In genomic region chr15:38455096-38455495, GRCh38 we compare ENCODE assay signal across 8 cellular contexts. TPM values are rescaled to one million over a fixed set of nuclear protein-coding genes. Genes with fewer than 3 reads are reported as not detected.
DNase-seq lines count a peak whose midpoint lies in the region; ATAC-seq, FAIRE-seq and TF ChIP-seq lines count a peak whose summit lies in the region.

No MANE protein-coding gene starts in this region.

- H3K9me3 ChIP-seq in GM12878 (replicated peaks; ENCODE audit: control insufficient read depth, insufficient read depth, low read length): no peaks in the 10 kb centered on the region

- no peak for TF ChIP-seq RAD21 in GM12878 (IDR thresholded peaks at IDR 0.05; ENCODE audit: insufficient read depth, low read depth, low read length)

- H3K4me3 Mint-ChIP-seq in mesothelial cell of epicardium: peak overlapping the region; percentile 97

- 0% methylated on average over 4 of the region's 4 CpGs for WGBS in GM12878 (ENCODE audit: insufficient coverage, insufficient replicate concordance, low lambda C conversion rate, missing lambda C conversion rate)

- peak overlapping the region; percentile 99 for H3K27ac Mint-ChIP-seq in mesothelial cell of epicardium

- no peak for TF ChIP-seq POLR2A in GM12878 (IDR thresholded peaks at IDR 0.05; ENCODE audit: low read depth, low read length)

- H4K20me1 ChIP-seq in GM12878 (ENCODE audit: control insufficient read depth, insufficient read depth): no peaks in the 10 kb centered on the region

- DNase-seq in AG10803 (ENCODE audit: low read depth) (no peak), HL-60 (ENCODE audit: low read depth in 1 of 2, low spot score in 1 of 2) (peak in 1 of 2 experiments; percentile 5), GM12878 (ENCODE audit: low read depth, low spot score) (no peak), mesothelial cell of epicardium (ENCODE audit: low spot score in 2 of 2, unreplicated experiment in 2 of 2) (no peak), GM10248 (ENCODE audit: extremely low spot score) (no peak), SW 1271 (lab: John Stamatoyannopoulos, UW) (no peak)
- no peak for DNase-seq in activated CD4-positive, CD25-positive, alpha-beta regulatory T cell (lab: John Stamatoyannopoulos, UW)

- H3K4me3 ChIP-seq in AG10803 (ENCODE audit: low read length) (peak overlapping the region; percentile 99), HL-60 (replicated peaks; ENCODE audit: insufficient read depth, low read length) (peak overlapping the region; percentile 88), GM12878 (peak overlapping the region; percentile 84)

- in situ Hi-C loops in GM12878 (cut with MboI): no loop called here

- peaks cover 11% of the 10 kb centered on the region for H3K27me3 Mint-ChIP-seq in mesothelial cell of epicardium (ENCODE audit: low read depth)

- H3K9me3 Mint-ChIP-seq in mesothelial cell of epicardium: no peaks in the 10 kb centered on the region

- H3K9ac ChIP-seq in GM12878 (ENCODE audit: control insufficient read depth, insufficient read depth, low read length): peak overlapping the region; percentile 92

- SMC1A ChIA-PET in GM12878 (lab: Charles Lee; ENCODE audit: uncharacterized antibody, unreplicated experiment): interaction anchor here (0.8 to 3.7 kb wide), 15 partner anchors 8 to 459 kb away, joined by 3 to 51 read pairs (median 7); no protein-coding TSS in a partner anchor

- H3K36me3 Mint-ChIP-seq in mesothelial cell of epicardium: peaks cover 3% of the 10 kb centered on the region

- no peaks in the 10 kb centered on the region for H3K27me3 ChIP-seq in HL-60 (ENCODE audit: insufficient read depth, poor library complexity, severe bottlenecking)
- no peaks in the 10 kb centered on the region for H3K27me3 ChIP-seq in GM12878 (replicated peaks in 1 of 2; ENCODE audit: control insufficient read depth in 2 of 2, insufficient read depth in 2 of 2, low read length in 1 of 2)

- peak overlapping the region; percentile 88 for H3K27ac ChIP-seq in HL-60 (replicated peaks)
- peak overlapping the region; percentile 85; the same call in 1 of the 2 replicates for H3K27ac ChIP-seq in GM12878 (ENCODE audit: control insufficient read depth, insufficient read depth)

- no peak for FAIRE-seq in GM12878 (lab: Jason Lieb, UNC)

- no peaks in the 10 kb centered on the region; a peak in 1 of 4 replicates for H3K36me3 ChIP-seq in GM12878 (ENCODE audit: control insufficient read depth in 2 of 2, insufficient read depth in 2 of 2, low read length in 1 of 2)

- no peak overlapping the region for H2AFZ ChIP-seq in GM12878 (ENCODE audit: control insufficient read depth, low read depth, low read length)

- POLR2A ChIA-PET in GM12878 (lab: Charles Lee) (interaction anchor here (1.0 to 2.6 kb wide), 7 partner anchors 9 to 242 kb away, joined by 3 to 22 read pairs (median 5); no protein-coding TSS in a partner anchor), GM10248 (lab: Yijun Ruan, JAX) (no interaction called here)

- peak; percentile 35 for ATAC-seq in GM12878
- no peak for ATAC-seq in GM18867 (IDR thresholded peaks at IDR 0.05; ENCODE audit: unreplicated experiment)

- no peak for TF ChIP-seq EP300 in GM12878 (IDR thresholded peaks at IDR 0.05; ENCODE audit: borderline replicate concordance in 1 of 2, control insufficient read depth in 1 of 2, low read depth in 2 of 2, low read length in 2 of 2)

- H3K79me2 ChIP-seq in GM12878 (ENCODE audit: control insufficient read depth, insufficient read depth, low read length): peaks cover 60% of the 10 kb centered on the region

- intact Hi-C loops in GM12878 (cut with micrococcal nuclease; ENCODE audit: unreplicated experiment): loop anchor here (5.0 kb wide), 1 partner anchor 107 kb away; the partner anchor contains the start of gene RASGRP1

- RAD21 ChIA-PET in GM12878 (lab: Charles Lee; ENCODE audit: unreplicated experiment): interaction anchor here (0.7 to 3.2 kb wide), 10 partner anchors 9 to 251 kb away, joined by 3 to 44 read pairs (median 8); no protein-coding TSS in a partner anchor

- no peak for TF ChIP-seq CTCF in AG10803 (conservative IDR thresholded peaks at IDR 0.05; ENCODE audit: low read length)
- no peak for TF ChIP-seq CTCF in HL-60 (IDR thresholded peaks at IDR 0.05; ENCODE audit: insufficient read depth, low read length)
- no peak for TF ChIP-seq CTCF in GM12878 (IDR thresholded peaks at IDR 0.05 in 2 of 3, conservative IDR thresholded peaks at IDR 0.05 in 1 of 3; ENCODE audit: control insufficient read depth in 2 of 3, extremely low read depth in 1 of 3, insufficient read depth in 1 of 3, low read depth in 3 of 3, low read length in 3 of 3)
- TF ChIP-seq CTCF in mesothelial cell of epicardium (IDR thresholded peaks at IDR 0.05; ENCODE audit: unreplicated experiment): no peak
- TF ChIP-seq CTCF in GM10248 (IDR thresholded peaks at IDR 0.05; ENCODE audit: control extremely low read depth, extremely low read depth, low read depth, missing control alignments): no peak

- CTCF ChIA-PET in GM12878 (lab: Yijun Ruan, JAX) (interaction anchor here (0.7 to 3.7 kb wide), 18 partner anchors 8 to 452 kb away, joined by 3 to 54 read pairs (median 6); partner anchors contain the start of gene RASGRP1), GM10248 (lab: Yijun Ruan, JAX) (interaction anchor here (0.8 to 3.9 kb wide), 14 partner anchors 9 to 1302 kb away, joined by 3 to 59 read pairs (median 7); partner anchors contain the start of gene RASGRP1)

- H3K4me1 ChIP-seq in GM12878 (ENCODE audit: control insufficient read depth, insufficient read depth, low read length): peaks cover 3% of the 10 kb centered on the region; the same call in 1 of the 2 replicates

- H3K4me2 ChIP-seq in GM12878 (ENCODE audit: control insufficient read depth, insufficient read depth): peak overlapping the region; percentile 81

- BruUV-seq in GM12878 (replicated peaks; lab: Mats Ljungman, UMichigan): no TSS peak

- peaks cover 11% of the 10 kb centered on the region for H3K4me1 Mint-ChIP-seq in mesothelial cell of epicardium

TF ChIP-seq in GM12878, 131 proteins besides CTCF, POLR2A, EP300 and RAD21 (continues in another document):
- TF ChIP-seq SIN3A (IDR thresholded peaks at IDR 0.05; ENCODE audit: low read depth, low read length): no peak
- TF ChIP-seq SKIL (IDR thresholded peaks at IDR 0.05; ENCODE audit: low read depth, poor library complexity, severe bottlenecking): no peak

RNA-seq across cellular contexts. Expression of gene FAM98B, which starts 1.2 kb away (rescaled TPM):
- total RNA-seq in GM12878 (2013; cell fraction: nucleolus; rRNA removed): 80.5 and 81.9 TPM in 2 replicates
- 7.1 and 13.4 TPM in 2 replicates for total RNA-seq in GM12878 (2014; rRNA removed)
- total RNA-seq in GM12878 (2014; rRNA removed; fragmentation: Illumina TruSeq; extraction: Trizol): 6.6 and 7.6 TPM in 2 replicates
- total RNA-seq in GM12878 (2021): 28.5 and 30.0 TPM in 2 replicates
- polyA plus RNA-seq in GM12878 (2011; ENCODE audit: low read depth): 19.7 TPM
- polyA plus RNA-seq in GM12878 (2011; rRNA removed): 22.8 and 45.7 TPM in 2 replicates
- polyA plus RNA-seq in GM12878 (2011; cell fraction: cytosol; rRNA removed): 3.8 and 6.1 TPM in 2 replicates
- polyA plus RNA-seq in GM12878 (2011; cell fraction: nucleus; rRNA removed): 3.7 and 4.7 TPM in 2 replicates
- polyA plus RNA-seq in GM12878 (2012): 17.4 and 17.7 TPM in 2 replicates
- polyA plus RNA-seq in GM12878 (2014; fragmentation: Illumina TruSeq; extraction: Trizol): 36.7 and 46.1 TPM in 2 replicates
- polyA plus RNA-seq in GM12878 (2014; fragmentation: Nextera tagmentation; extraction: Ambion mirVana): 1 to 10 TPM; 4.2 to 8.4 TPM
- polyA plus RNA-seq in GM12878 (2014; rRNA removed): 15.8 and 17.3 TPM in 2 replicates
- 1 to 10 TPM; 1.3 to 2.2 TPM for polyA plus RNA-seq in GM12878 (2016; fragmentation: Nextera tagmentation; extraction: Ambion mirVana)
- polyA minus RNA-seq in GM12878 (2011; rRNA and poly(A)+ RNA removed): 6.6 and 9.7 TPM in 2 replicates
- polyA minus RNA-seq in GM12878 (2011; cell fraction: cytosol; rRNA and poly(A)+ RNA removed): 2.9 and 3.8 TPM in 2 replicates
- 12.0 and 18.3 TPM in 2 replicates for polyA minus RNA-seq in GM12878 (2011; cell fraction: nucleus; rRNA and poly(A)+ RNA removed)
- total RNA-seq in mesothelial cell of epicardium: 27.8 to 31.6 TPM (median 28.5 TPM) in 3 replicates
